ENCODE assay signal across 3 cellular contexts in genomic region chr17:41418116-41418860, GRCh38.
TF ChIP-seq lines count a peak whose summit lies in the region.

No MANE protein-coding gene starts in this region.

TF ChIP-seq in SK-N-SH, 30 proteins besides CTCF, POLR2A, EP300 and RAD21:
- TF ChIP-seq REST (IDR thresholded peaks at IDR 0.05; ENCODE audit: low read depth, low read length) (no peak), FOXJ3 (CRISPR knock-in tag; IDR thresholded peaks at IDR 0.05) (no peak), TCF12 (IDR thresholded peaks at IDR 0.05) (no peak), ELF1 (IDR thresholded peaks at IDR 0.05) (no peak)

TF ChIP-seq in SK-N-SH treated with all-trans-retinoic acid at 6 μM for 48 hours, 23 proteins besides CTCF, POLR2A, EP300 and RAD21:
- TF ChIP-seq SNAI2 (CRISPR knock-in tag; IDR thresholded peaks at IDR 0.05) (no peak), ZNF8 (CRISPR knock-in tag; IDR thresholded peaks at IDR 0.05) (no peak), ZFP3 (CRISPR knock-in tag; IDR thresholded peaks at IDR 0.05) (no peak), PPARA (CRISPR knock-in tag; IDR thresholded peaks at IDR 0.05; ENCODE audit: borderline replicate concordance) (no peak), TSHZ2 (CRISPR knock-in tag; IDR thresholded peaks at IDR 0.05) (no peak)
TF ChIP-seq in SK-N-SH treated with all-trans-retinoic acid at 6 μM for 48 hours: peak in this region for 0.

TF ChIP-seq in HepG2, 621 proteins besides CTCF, POLR2A, EP300 and RAD21:
- TF ChIP-seq ZNF710 (CRISPR knock-in tag; IDR thresholded peaks at IDR 0.05; ENCODE audit: borderline replicate concordance) (no peak), ARID2 (CRISPR knock-in tag; IDR thresholded peaks at IDR 0.05; ENCODE audit: borderline replicate concordance) (no peak), ZNF7 (CRISPR knock-in tag; IDR thresholded peaks at IDR 0.05) (no peak), BCL6 (CRISPR knock-in tag; IDR thresholded peaks at IDR 0.05) (no peak), ZNF652 (CRISPR knock-in tag; IDR thresholded peaks at IDR 0.05; ENCODE audit: borderline replicate concordance, low read depth) (no peak), HOXA3 (CRISPR knock-in tag; IDR thresholded peaks at IDR 0.05) (no peak), PLRG1 (conservative IDR thresholded peaks at IDR 0.05) (no peak)
